Comparison of ENCODE assay signal across 9 cellular contexts in genomic region chr14:22848391-22849164, GRCh38. TPM values are rescaled to one million over a fixed set of nuclear protein-coding genes. Genes with fewer than 3 reads are reported as not detected.
DNase-seq lines count a peak whose midpoint lies in the region; ATAC-seq and TF ChIP-seq lines count a peak whose summit lies in the region.
"Had no signal": no experiment of that assay in that cellular context is flagged by ENCODE, and none has a peak within 500 bp of the region (broad histone marks: within the 10 kb centered on the region; RNA-seq: fewer than 3 reads in every experiment).

No MANE protein-coding gene starts in this region.

- TF ChIP-seq CTCF in lower lobe of right lung (IDR thresholded peaks at IDR 0.05) (no peak), upper lobe of left lung (IDR thresholded peaks at IDR 0.05) (no peak)

- H3K4me1 ChIP-seq in lower lobe of right lung, result peaks cover 71% of the 10 kb centered on the region
- peaks cover 25 to 54% (median 45%) of the 10 kb centered on the region in 4 donors for H3K4me1 ChIP-seq in upper lobe of left lung

- peak; percentile 44 for DNase-seq in NCI-H1092 treated with DMSO at 0.1 percent for 48 hours (lab: John Stamatoyannopoulos, UW)
- peak; percentile 96 for DNase-seq in dedifferentiated amniotic fluid mesenchymal stem cell (ENCODE audit: extremely low spot score)
- peak; percentile 58 for DNase-seq in lower lobe of right lung
- peak in 1 of 2 donors; percentile 78 for DNase-seq in upper lobe of left lung
- no peak for DNase-seq in stimulated activated CD4-positive, alpha-beta T cell treated with anti-CD3 and anti-CD28 coated beads, Interleukin-12 subunit alpha, Interleukin-12 subunit beta, amount 100 ng/mL, for 4 hours
- DNase-seq in NOMO-1 (lab: John Stamatoyannopoulos, UW; ENCODE audit: unreplicated experiment in 2 of 2), result no peak
- DNase-seq: stimulated activated naive CD8-positive, alpha-beta T cell treated with anti-CD3 and anti-CD28 coated beads, Interleukin-15, amount 100 ng/mL, for 72 hours had no signal

- H3K9me3 ChIP-seq in lower lobe of right lung (no peaks in the 10 kb centered on the region), upper lobe of left lung (no peaks in the 10 kb centered on the region)

- WGBS in upper lobe of left lung, 2 donors, result 16 to 30% methylated on average over 10 to 12 of the region's 12 CpGs

- TF ChIP-seq EP300 in upper lobe of left lung (IDR thresholded peaks at IDR 0.05), result no peak

- ATAC-seq in lower lobe of right lung (peak; percentile 20 to 45), upper lobe of left lung (ENCODE audit: low FRiP score in 2 of 2) (peak; percentile 15 to 60), HG03135 (IDR thresholded peaks at IDR 0.05; ENCODE audit: unreplicated experiment) (no peak), GM19328 (IDR thresholded peaks at IDR 0.05; ENCODE audit: unreplicated experiment) (no peak)
- ATAC-seq: stimulated activated naive CD8-positive, alpha-beta T cell treated with anti-CD3 and anti-CD28 coated beads, Interleukin-15, amount 100 ng/mL, for 72 hours had no signal

- no peak for TF ChIP-seq POLR2A in upper lobe of left lung (IDR thresholded peaks at IDR 0.05)

- H3K27ac ChIP-seq in lower lobe of right lung (peak overlapping the region; percentile 81), upper lobe of left lung (peak overlapping the region; percentile 72 to 82 (median 78))

- peaks cover 35% of the 10 kb centered on the region for H3K36me3 ChIP-seq in lower lobe of right lung
- H3K36me3 ChIP-seq in upper lobe of left lung, result peaks cover 23 to 36% (median 27%) of the 10 kb centered on the region in 4 donors

- H3K4me3 ChIP-seq in lower lobe of right lung, result no peak overlapping the region
- peak overlapping the region in 1 of 4 donors; percentile 7 for H3K4me3 ChIP-seq in upper lobe of left lung

- H3K27me3 ChIP-seq in lower lobe of right lung (ENCODE audit: low read depth) (no peaks in the 10 kb centered on the region), upper lobe of left lung (no peaks in the 10 kb centered on the region)

- intact Hi-C loops in lower lobe of right lung (cut with DNase I), result no loop called here

RNA-seq across cellular contexts. Expression of gene MMP14, which starts 12.2 kb away (rescaled TPM):
- total RNA-seq in lower lobe of right lung (124 TPM), upper lobe of left lung (100 to 1,000 TPM in 3 of 6 donors, 10 to 100 TPM in 3; 53.4 to 157 (median 104) TPM)

RNA-seq across cellular contexts. Expression of gene MRPL52, which starts 18.9 kb away (rescaled TPM):
- total RNA-seq in lower lobe of right lung (65.2 TPM), upper lobe of left lung (10 to 100 TPM in 5 of 6 donors, 1 to 10 TPM in 1; 9.4 to 88.2 (median 34.1) TPM)

RNA-seq across cellular contexts. Expression of gene LRP10, which starts 23.0 kb away (rescaled TPM):
- 134 TPM for total RNA-seq in lower lobe of right lung
- total RNA-seq in upper lobe of left lung, result 100 to 1,000 TPM in 5 of 6 donors, 10 to 100 TPM in 1; 90.2 to 169 (median 149) TPM

RNA-seq across cellular contexts. Expression of gene SLC7A7, which starts 33.3 kb away (rescaled TPM):
- 157 TPM for total RNA-seq in lower lobe of right lung
- total RNA-seq in upper lobe of left lung, result 100 to 1,000 TPM in 2 of 6 donors, 10 to 100 TPM in 4; 55.0 to 120 (median 99.1) TPM

RNA-seq across cellular contexts. Expression of gene REM2, which starts 34.4 kb away (rescaled TPM):
- total RNA-seq in lower lobe of right lung, result 0.83 TPM
- 1 to 10 TPM; 1.0 to 6.3 (median 1.2) TPM for total RNA-seq in upper lobe of left lung

Comparison
In these comparisons a context has a peak if more than half of its experiments do, and no peak if none do; other contexts are left out.
1. DNase-seq: peak in NCI-H1092 treated with DMSO at 0.1 percent for 48 hours (single experiment), dedifferentiated amniotic fluid mesenchymal stem cell (single experiment) and lower lobe of right lung (single experiment); none in stimulated activated CD4-positive, alpha-beta T cell treated with anti-CD3 and anti-CD28 coated beads, Interleukin-12 subunit alpha, Interleukin-12 subunit beta, amount 100 ng/mL, for 4 hours (single experiment) and NOMO-1 (0 of 2).
2. ATAC-seq: peak in lower lobe of right lung (2 of 2) and upper lobe of left lung (2 of 2); none in HG03135 (single experiment) and GM19328 (single experiment).